In the genomic region with DNA sequence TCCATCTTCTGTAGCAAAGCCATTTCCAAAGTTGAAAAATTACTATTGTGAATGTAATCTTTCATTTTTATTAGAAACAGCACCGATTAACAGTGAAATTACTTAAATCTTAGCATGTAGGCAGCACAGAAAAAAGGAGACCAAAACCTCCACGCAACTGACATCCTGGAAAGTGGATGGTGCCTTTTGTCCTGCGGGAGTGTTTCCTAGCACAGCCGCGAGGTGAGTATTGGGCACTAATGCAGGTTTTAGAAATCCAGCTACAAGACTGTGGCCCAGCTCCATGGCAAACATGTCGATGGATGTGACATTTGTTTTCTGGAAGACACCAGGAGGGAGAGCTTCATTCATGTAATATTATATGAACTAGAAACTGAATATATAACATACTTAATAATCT, we compare ENCODE assay signal across 12 cellular contexts.
"Had no signal": no experiment of that assay in that cellular context is flagged by ENCODE, and none has a peak within 500 bp of the region (broad histone marks: within the 10 kb centered on the region; RNA-seq: fewer than 3 reads in every experiment).

No MANE protein-coding gene starts in this region.

- H3K79me2 ChIP-seq: hepatocyte had no signal

- H3K27me3 ChIP-seq: gastrocnemius medialis, hepatocyte, right atrium auricular region had no signal

- H3K27ac Mint-ChIP-seq: activated CD4-positive, alpha-beta T cell treated with anti-CD3 and anti-CD28 coated beads for 36 hours; activated naive CD4-positive, alpha-beta T cell treated with anti-CD3 and anti-CD28 coated beads for 36 hours; mesothelial cell of epicardium; type B pancreatic cell had no signal

- DNase-seq: activated CD4-positive, alpha-beta T cell treated with anti-CD3 and anti-CD28 coated beads for 36 hours; activated naive CD4-positive, alpha-beta T cell treated with anti-CD3 and anti-CD28 coated beads for 36 hours; effector CD8-positive, alpha-beta T cell; gastrocnemius medialis; kidney glomerular epithelial cell; small intestine; T1000 had no signal

- H3K4me3 Mint-ChIP-seq: activated CD4-positive, alpha-beta T cell treated with anti-CD3 and anti-CD28 coated beads for 36 hours; activated naive CD4-positive, alpha-beta T cell treated with anti-CD3 and anti-CD28 coated beads for 36 hours; mesothelial cell of epicardium; type B pancreatic cell had no signal

- H3K9me3 Mint-ChIP-seq: activated naive CD4-positive, alpha-beta T cell treated with anti-CD3 and anti-CD28 coated beads for 36 hours; mesothelial cell of epicardium; type B pancreatic cell had no signal

- H2AFZ ChIP-seq: hepatocyte had no signal

- ATAC-seq: activated CD4-positive, alpha-beta T cell treated with anti-CD3 and anti-CD28 coated beads for 36 hours; gastrocnemius medialis had no signal

- H3K4me2 ChIP-seq: hepatocyte had no signal

- H3K4me3 ChIP-seq: coronary artery, gastrocnemius medialis, hepatocyte, right atrium auricular region had no signal

- H3K27me3 Mint-ChIP-seq: activated CD4-positive, alpha-beta T cell treated with anti-CD3 and anti-CD28 coated beads for 36 hours; type B pancreatic cell had no signal

- H3K9me3 ChIP-seq: gastrocnemius medialis, right atrium auricular region had no signal

- H3K27ac ChIP-seq: coronary artery, hepatocyte, right atrium auricular region had no signal

- H3K36me3 ChIP-seq: gastrocnemius medialis, right atrium auricular region had no signal
